In genomic region chr7:92135100-92135429, GRCh38 we compare ENCODE assay signal across 9 cellular contexts. TPM values are rescaled to one million over a fixed set of nuclear protein-coding genes. Genes with fewer than 3 reads are reported as not detected.
A peak's percentile ranks its signal among the peaks of the same experiment; 100 is the strongest.
DNase-seq lines count a peak whose midpoint lies in the region; ATAC-seq and TF ChIP-seq lines count a peak whose summit lies in the region.
"Had no signal": no experiment of that assay in that cellular context is flagged by ENCODE, and none has a peak within 500 bp of the region (broad histone marks: within the 10 kb centered on the region; RNA-seq: fewer than 3 reads in every experiment).

No MANE protein-coding gene starts in this region.

- DNase-seq in AG04449 (ENCODE audit: low read depth, low spot score) (no peak), GM12864 (ENCODE audit: low read depth) (no peak), NCI-H748 treated with DMSO at 0.1 percent for 48 hours (lab: John Stamatoyannopoulos, UW) (peak; percentile 37), cardiac fibroblast (ENCODE audit: low read depth in 2 of 2) (peak in 1 of 2 donors; percentile 41), left lobe of liver (ENCODE audit: low spot score) (peak; percentile 46), superior temporal gyrus (ENCODE audit: extremely low spot score) (peak; percentile 68), T1000 (lab: John Stamatoyannopoulos, UW) (no peak), NCI-H446 treated with DMSO at 0.1 percent for 48 hours (lab: John Stamatoyannopoulos, UW) (no peak)

- TF ChIP-seq CTCF in AG04449 (IDR thresholded peaks at IDR 0.05; ENCODE audit: insufficient read depth, low read length, missing control alignments) (no peak), GM12864 (IDR thresholded peaks at IDR 0.05; ENCODE audit: low read depth, low read length, missing control alignments) (no peak), cardiac fibroblast (IDR thresholded peaks at IDR 0.05; ENCODE audit: low read depth, low read length) (no peak)

- peak; percentile 25 for ATAC-seq in left lobe of liver

- H3K4me3 ChIP-seq in AG04449 (ENCODE audit: low read depth, low read length) (peak overlapping the region; percentile 89), GM12864 (ENCODE audit: low read depth, low read length) (peak overlapping the region; percentile 91), cardiac fibroblast (replicated peaks in 1 of 2; ENCODE audit: low read depth in 2 of 2, low read length in 2 of 2) (peak overlapping the region; percentile 92 to 93)

- POLR2A ChIA-PET in AG04449 (lab: Yijun Ruan, JAX), result interaction anchor here (1.3 kb wide), 1 partner anchor 312 kb away, joined by 4 read pairs; the partner anchor contains the start of gene GATAD1

- CTCF ChIA-PET in AG04449 (lab: Yijun Ruan, JAX), result interaction anchor here (0.7 to 3.3 kb wide), 6 partner anchors 9 to 312 kb away, joined by 3 to 23 read pairs (median 6); partner anchors contain the start of genes ANKIB1, GATAD1 and KRIT1

RNA-seq across cellular contexts. Expression of gene CYP51A1, which starts 0.8 kb away (rescaled TPM):
- 77.5 TPM for total RNA-seq in left lobe of liver

RNA-seq across cellular contexts. Expression of gene LRRD1, which starts 43.9 kb away (rescaled TPM):
- not detected for total RNA-seq in left lobe of liver
- total RNA-seq: pulmonary artery endothelial cell had no signal

Comparison
In these comparisons a context has a peak if more than half of its experiments do, and no peak if none do; other contexts are left out.
1. DNase-seq: peak in NCI-H748 treated with DMSO at 0.1 percent for 48 hours (single experiment), left lobe of liver (single experiment) and superior temporal gyrus (single experiment); none in AG04449 (single experiment), GM12864 (single experiment), T1000 (single experiment) and NCI-H446 treated with DMSO at 0.1 percent for 48 hours (single experiment).
2. Peak in every context shown above with its lines, with median percentiles within 50 percentile points of each other: H3K4me3 ChIP-seq.